Comparison of ENCODE assay signal across 10 cellular contexts in genomic region chr16:67998779-67999688, GRCh38. TPM values are rescaled to one million over a fixed set of nuclear protein-coding genes. Genes with fewer than 3 reads are reported as not detected.
DNase-seq lines count a peak whose midpoint lies in the region; ATAC-seq lines count a peak whose summit lies in the region.
"Not testable (repeated sequence)": the region's sequence is repeated elsewhere in the genome, so short reads cannot be mapped to it uniquely, and the experiment has no call there.
"Had no signal": no experiment of that assay in that cellular context is flagged by ENCODE, and none has a peak within 500 bp of the region (broad histone marks: within the 10 kb centered on the region; RNA-seq: fewer than 3 reads in every experiment).

TSS of gene DPEP2 (minus strand) at chr16:67999484. CDS start at chr16:67993212, 6,272 bp downstream.

- H3K27ac ChIP-seq in angular gyrus (ENCODE audit: low read depth, low read length), result peak within 1 kb of the TSS; percentile 22

- peak within 1 kb of the TSS; percentile 91 to 97 (median 92) for H3K27ac Mint-ChIP-seq in IgD-negative memory B cell
- peak within 1 kb of the TSS; percentile 82 for H3K27ac Mint-ChIP-seq in activated CD8-positive, alpha-beta T cell treated with anti-CD3 and anti-CD28 coated beads, Interleukin-2, amount 10 ng/mL, durations not matched to agents 7 days and 5 days

- peak within 1 kb of the TSS; percentile 93 to 97 (median 94) for H3K4me3 Mint-ChIP-seq in IgD-negative memory B cell
- H3K4me3 Mint-ChIP-seq in activated CD8-positive, alpha-beta T cell treated with anti-CD3 and anti-CD28 coated beads, Interleukin-2, amount 10 ng/mL, durations not matched to agents 7 days and 5 days, result peak within 1 kb of the TSS; percentile 60

- not testable (repeated sequence) for H3K36me3 Mint-ChIP-seq in IgD-negative memory B cell; activated CD8-positive, alpha-beta T cell treated with anti-CD3 and anti-CD28 coated beads, Interleukin-2, amount 10 ng/mL, durations not matched to agents 7 days and 5 days (ENCODE audit: low read depth)

- not testable (repeated sequence) for H3K27me3 Mint-ChIP-seq in IgD-negative memory B cell; activated CD8-positive, alpha-beta T cell treated with anti-CD3 and anti-CD28 coated beads, Interleukin-2, amount 10 ng/mL, durations not matched to agents 7 days and 5 days (ENCODE audit: low read depth)

- H3K4me1 Mint-ChIP-seq in IgD-negative memory B cell, result peaks cover 29 to 38% (median 34%) of the 10 kb centered on the region in 3 donors
- peaks cover 52% of the 10 kb centered on the region for H3K4me1 Mint-ChIP-seq in activated CD8-positive, alpha-beta T cell treated with anti-CD3 and anti-CD28 coated beads, Interleukin-2, amount 10 ng/mL, durations not matched to agents 7 days and 5 days (ENCODE audit: low read depth)

- ATAC-seq in activated CD8-positive, alpha-beta T cell treated with anti-CD3 and anti-CD28 coated beads, Interleukin-2, amount 10 ng/mL, durations not matched to agents 7 days and 5 days, result peak; percentile 83

- peak within 1 kb of the TSS; percentile 41 for H3K4me3 ChIP-seq in mononuclear cell (ENCODE audit: low read length)

- CTCF ChIA-PET in activated CD8-positive, alpha-beta T cell treated with anti-CD3 and anti-CD28 coated beads, Interleukin-2, amount 10 ng/mL, durations not matched to agents 7 days and 5 days (lab: Charles Lee), result interaction anchor here (0.8 to 3.0 kb wide), 9 partner anchors 10 to 64 kb away, joined by 3 to 16 read pairs (median 4); partner anchors contain the start of genes DDX28 and DUS2

- not testable (repeated sequence) for H3K9me3 ChIP-seq in mononuclear cell (ENCODE audit: low read depth, low read length)

- POLR2A ChIA-PET in activated CD8-positive, alpha-beta T cell treated with anti-CD3 and anti-CD28 coated beads, Interleukin-2, amount 10 ng/mL, durations not matched to agents 7 days and 5 days (lab: Charles Lee), result interaction anchor here (0.7 to 3.7 kb wide), 17 partner anchors 9 to 193 kb away, joined by 3 to 48 read pairs (median 3); partner anchors contain the start of genes DDX28, DUS2, NFATC3 and PSKH1

- peak; percentile 69 for DNase-seq in Ammon's horn (ENCODE audit: low spot score)
- peak; percentile 74 for DNase-seq in SKM-1 treated with dmso at 0.1 percent for 144 hours (lab: John Stamatoyannopoulos, UW; ENCODE audit: unreplicated experiment)
- DNase-seq in activated CD8-positive, alpha-beta T cell treated with anti-CD3 and anti-CD28 coated beads, Interleukin-2, amount 10 ng/mL, durations not matched to agents 7 days and 5 days, result peak; percentile 66
- DNase-seq in globus pallidus (ENCODE audit: low spot score), result peak; percentile 36
- DNase-seq in stimulated activated CD8-positive, alpha-beta memory T cell treated with anti-CD3 and anti-CD28 coated beads, Interleukin-4, amount 100 ng/mL, for 48 hours, result peak; percentile 65

- H3K27me3 ChIP-seq in mononuclear cell (ENCODE audit: insufficient read depth, low read length), result not testable (repeated sequence)

- not testable (repeated sequence) for H3K9me3 Mint-ChIP-seq in IgD-negative memory B cell; activated CD8-positive, alpha-beta T cell treated with anti-CD3 and anti-CD28 coated beads, Interleukin-2, amount 10 ng/mL, durations not matched to agents 7 days and 5 days (ENCODE audit: insufficient read depth)

- H3K4me1 ChIP-seq in mononuclear cell (ENCODE audit: insufficient read depth, low read length), result peaks cover 72% of the 10 kb centered on the region

RNA-seq across cellular contexts. Expression of gene DPEP2, which starts in this region (rescaled TPM):
- polyA plus RNA-seq in IgD-negative memory B cell, result 45.3 TPM
- 1 to 10 TPM; 5.6 to 5.9 TPM for total RNA-seq in activated CD8-positive, alpha-beta T cell treated with anti-CD3 and anti-CD28 coated beads, Interleukin-2, amount 10 ng/mL, durations not matched to agents 7 days and 5 days
- total RNA-seq in mononuclear cell, result 17.2 TPM
- total RNA-seq: A172 had no signal
- polyA plus RNA-seq: neural cell had no signal

Comparison
In these comparisons a context has a peak if more than half of its experiments do, and no peak if none do; other contexts are left out.
1. Peak in every context shown above with its lines: DNase-seq, ATAC-seq, H3K4me3 ChIP-seq and H3K27ac ChIP-seq.